Comparison of ENCODE assay signal across 24 cellular contexts in the genomic region with DNA sequence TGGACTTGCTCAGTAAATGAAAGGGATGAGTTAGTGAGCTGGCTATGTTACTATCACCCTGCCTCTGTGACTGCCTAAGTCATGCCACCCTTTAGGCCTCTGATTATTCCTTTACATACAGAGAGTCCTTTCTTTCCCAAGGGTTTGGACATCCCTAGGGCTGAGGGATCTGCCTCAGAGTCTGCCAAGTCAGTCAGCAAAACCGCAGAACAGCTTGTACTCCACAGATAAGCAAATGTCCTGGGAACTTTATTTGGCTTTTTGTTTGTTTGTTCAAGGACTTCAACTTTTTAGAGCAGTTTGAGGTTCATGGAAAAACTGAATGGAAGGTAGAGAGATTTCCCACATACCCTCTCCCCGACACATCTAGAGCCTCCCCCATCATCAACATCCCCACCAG.
DNase-seq lines count a peak whose midpoint lies in the region; ATAC-seq, FAIRE-seq and TF ChIP-seq lines count a peak whose summit lies in the region.
"Had no signal": no experiment of that assay in that cellular context is flagged by ENCODE, and none has a peak within 500 bp of the region (broad histone marks: within the 10 kb centered on the region; RNA-seq: fewer than 3 reads in every experiment).

No MANE protein-coding gene starts in this region.

- intact Hi-C loops in HepG2 (cut with micrococcal nuclease; ENCODE audit: unreplicated experiment) (no loop called here), heart right ventricle (cut with DNase I) (loop anchor here in 1 of 10 donors (5.0 to 10.0 kb wide), 2 partner anchors 90 to 127 kb away; no protein-coding TSS in a partner anchor), testis (cut with DNase I; ENCODE audit: low total_unique reads) (loop anchor here (10.0 kb wide), 1 partner anchor 120 kb away; no protein-coding TSS in a partner anchor)

- no TSS peak for BruUV-seq in HepG2 (replicated peaks; lab: Mats Ljungman, UMichigan)

- no peaks in the 10 kb centered on the region for H3K79me2 ChIP-seq in HepG2 (ENCODE audit: insufficient read depth, low read length)

- in situ Hi-C loops in HepG2 (cut with HindIII; ENCODE audit: extremely low pct_ligation_motif_present, low pct_unique_long_range_greater_than_20kb) = no loop called here

- TF ChIP-seq CTCF in liver (IDR thresholded peaks at IDR 0.05; ENCODE audit: low read depth, low read length, missing input control) (no peak), HepG2 (CRISPR knock-in tag; IDR thresholded peaks at IDR 0.05) (no peak), chondrocyte (IDR thresholded peaks at IDR 0.05) (no peak), heart right ventricle (IDR thresholded peaks at IDR 0.05) (no peak), testis (IDR thresholded peaks at IDR 0.05) (no peak)

- H3K4me3 Mint-ChIP-seq in chondrocyte (ENCODE audit: unreplicated experiment) = no peak overlapping the region
- H3K4me3 Mint-ChIP-seq: activated naive CD8-positive, alpha-beta T cell treated with anti-CD3 and anti-CD28 coated beads, Interleukin-2, amount 50 U/mL, for 24 hours; memory B cell; naive thymus-derived CD4-positive, alpha-beta T cell; T-helper 1 cell treated with Interleukin-12 subunit alpha and Interleukin-12 subunit beta and Interleukin-4 antibody, amounts not matched to agents 30 μg/mL and 1 μg/mL, for 36 hours had no signal

- H3K9ac ChIP-seq in liver (ENCODE audit: low read depth in 1 of 2, low read length in 2 of 2) (no peak overlapping the region), HepG2 (ENCODE audit: insufficient read depth, low read depth, low read length) (no peak overlapping the region)

- no peak overlapping the region for H2AFZ ChIP-seq in HepG2 (ENCODE audit: low read length)

- TF ChIP-seq EP300 in HepG2 (IDR thresholded peaks at IDR 0.05; ENCODE audit: low read depth in 2 of 2, low read length in 2 of 2) (no peak), HepG2 (CRISPR knock-in tag; IDR thresholded peaks at IDR 0.05; ENCODE audit: borderline replicate concordance) (no peak)

- no peaks in the 10 kb centered on the region for H3K9me3 ChIP-seq in liver (ENCODE audit: control insufficient read depth in 4 of 4, low read length in 3 of 4)
- no peaks in the 10 kb centered on the region for H3K9me3 ChIP-seq in HepG2 (ENCODE audit: low read length)
- H3K9me3 ChIP-seq in heart right ventricle = no peaks in the 10 kb centered on the region
- H3K9me3 ChIP-seq in testis = no peaks in the 10 kb centered on the region
- H3K9me3 ChIP-seq: SJCRH30, suprapubic skin had no signal

- H4K20me1 ChIP-seq in HepG2 (ENCODE audit: insufficient read depth, low read length) = no peaks in the 10 kb centered on the region

- DNase-seq in HepG2 (ENCODE audit: low spot score) (no peak), chondrocyte (ENCODE audit: low spot score) (no peak), heart right ventricle (peak in 1 of 2 donors; percentile 7), testis (peak; percentile 82), T-helper 9 cell (no peak), HUDEP-2 (lab: John Stamatoyannopoulos, UW; ENCODE audit: unreplicated experiment in 76 of 76) (no peak)
- DNase-seq: activated effector memory CD4-positive, alpha-beta T cell treated with Interleukin-2 at 50 U/mL for 16 hours; activated naive CD8-positive, alpha-beta T cell treated with anti-CD3 and anti-CD28 coated beads, Interleukin-2, amount 50 U/mL, for 24 hours; Calu3; central memory CD4-positive, alpha-beta T cell; EL; head of caudate nucleus; naive thymus-derived CD4-positive, alpha-beta T cell; NCI-H1694 treated with DMSO at 0.1 percent for 48 hours; NCI-H748 treated with DMSO at 0.1 percent for 48 hours had no signal

- CTCF ChIA-PET in HepG2 (lab: Yijun Ruan, JAX; ENCODE audit: low intra/inter-chr PET ratio, low total read pairs) = no interaction called here

- ATAC-seq in HepG2 (no peak), heart right ventricle (peak in 7 of 8 donors; percentile 62 to 90 (median 80)), HG03439 (IDR thresholded peaks at IDR 0.05; ENCODE audit: unreplicated experiment) (no peak)
- ATAC-seq: activated naive CD8-positive, alpha-beta T cell treated with anti-CD3 and anti-CD28 coated beads, Interleukin-2, amount 50 U/mL, for 24 hours; naive thymus-derived CD4-positive, alpha-beta T cell had no signal

- H3K27ac Mint-ChIP-seq in chondrocyte (ENCODE audit: unreplicated experiment) = peak overlapping the region; percentile 28
- H3K27ac Mint-ChIP-seq: activated naive CD8-positive, alpha-beta T cell treated with anti-CD3 and anti-CD28 coated beads, Interleukin-2, amount 50 U/mL, for 24 hours; memory B cell; naive thymus-derived CD4-positive, alpha-beta T cell; T-helper 1 cell treated with Interleukin-12 subunit alpha and Interleukin-12 subunit beta and Interleukin-4 antibody, amounts not matched to agents 30 μg/mL and 1 μg/mL, for 36 hours had no signal

- FAIRE-seq in HepG2 (lab: Jason Lieb, UNC) = no peak
- FAIRE-seq: A204.1, GM18507 had no signal

- H3K4me1 ChIP-seq in liver (ENCODE audit: control insufficient read depth in 4 of 4, insufficient read depth in 4 of 4, low read length in 3 of 4) = no peaks in the 10 kb centered on the region
- H3K4me1 ChIP-seq in HepG2 (ENCODE audit: insufficient read depth, low read length) = no peaks in the 10 kb centered on the region
- H3K4me1 ChIP-seq in heart right ventricle = peaks cover 5 to 40% (median 21%) of the 10 kb centered on the region in 9 donors
- peaks cover 38% of the 10 kb centered on the region for H3K4me1 ChIP-seq in testis
- H3K4me1 ChIP-seq: SJCRH30, suprapubic skin had no signal

- H3K4me2 ChIP-seq in HepG2 (ENCODE audit: low read depth, low read length) = no peak overlapping the region

- H3K4me1 Mint-ChIP-seq in chondrocyte (ENCODE audit: low read depth) = peaks cover 23% of the 10 kb centered on the region
- H3K4me1 Mint-ChIP-seq: activated naive CD8-positive, alpha-beta T cell treated with anti-CD3 and anti-CD28 coated beads, Interleukin-2, amount 50 U/mL, for 24 hours; memory B cell; naive thymus-derived CD4-positive, alpha-beta T cell had no signal

- H3K27me3 Mint-ChIP-seq in chondrocyte (ENCODE audit: low read depth) = peaks cover 2% of the 10 kb centered on the region

- H3K27ac ChIP-seq in liver (ENCODE audit: low read depth in 1 of 2, low read length in 2 of 2) = no peak overlapping the region
- no peak overlapping the region for H3K27ac ChIP-seq in HepG2 (ENCODE audit: extremely low read length, insufficient read depth, low read length)
- peak overlapping the region in 7 of 10 donors; percentile 9 to 82 (median 32) for H3K27ac ChIP-seq in heart right ventricle
- peak overlapping the region in 1 of 2 donors; percentile 77 for H3K27ac ChIP-seq in testis
- H3K27ac ChIP-seq: SJCRH30, suprapubic skin, VCaP had no signal

- no peak for TF ChIP-seq RAD21 in liver (IDR thresholded peaks at IDR 0.05)
- no peak for TF ChIP-seq RAD21 in HepG2 (CRISPR knock-in tag; IDR thresholded peaks at IDR 0.05)

- POLR2A ChIA-PET in HepG2 (lab: Yijun Ruan, JAX) = no interaction called here

- TF ChIP-seq POLR2A in HepG2 (IDR thresholded peaks at IDR 0.05; ENCODE audit: insufficient read depth in 1 of 2, low read depth in 2 of 2, low read length in 2 of 2) = no peak
- no peak for TF ChIP-seq POLR2A in testis (IDR thresholded peaks at IDR 0.05)

- no peaks in the 10 kb centered on the region for H3K36me3 ChIP-seq in liver (ENCODE audit: control insufficient read depth in 4 of 4, insufficient read depth in 3 of 4, low read depth in 1 of 4, low read length in 3 of 4)
- H3K36me3 ChIP-seq in HepG2 (replicated peaks in 1 of 2; ENCODE audit: control insufficient read depth in 1 of 2, insufficient read depth in 2 of 2, low read length in 2 of 2) = no peaks in the 10 kb centered on the region
- no peaks in the 10 kb centered on the region for H3K36me3 ChIP-seq in heart right ventricle
- H3K36me3 ChIP-seq in testis (ENCODE audit: low read depth, missing control alignments) = no peaks in the 10 kb centered on the region
- H3K36me3 ChIP-seq: SJCRH30, suprapubic skin had no signal

- 51% methylated on average over 2 of the region's 2 CpGs for WGBS in liver
- 12% methylated on average over 2 of the region's 2 CpGs for WGBS in HepG2 (ENCODE audit: low lambda C conversion rate)
- WGBS in heart right ventricle, 2 donors = 28 to 35% methylated on average over 2 of the region's 2 CpGs
- 29 to 40% methylated on average over 2 of the region's 2 CpGs for WGBS in testis, 2 donors

- H3K9me3 Mint-ChIP-seq in chondrocyte (ENCODE audit: low read depth) = no peaks in the 10 kb centered on the region
- H3K9me3 Mint-ChIP-seq: activated naive CD8-positive, alpha-beta T cell treated with anti-CD3 and anti-CD28 coated beads, Interleukin-2, amount 50 U/mL, for 24 hours; memory B cell; T-helper 1 cell treated with Interleukin-12 subunit alpha and Interleukin-12 subunit beta and Interleukin-4 antibody, amounts not matched to agents 30 μg/mL and 1 μg/mL, for 36 hours had no signal

- H3K27me3 ChIP-seq in liver (ENCODE audit: control insufficient read depth in 4 of 4, insufficient read depth in 4 of 4, low read length in 3 of 4) = peaks cover 0 to 4% (median 0%) of the 10 kb centered on the region in 4 donors
- no peaks in the 10 kb centered on the region; a peak in 1 of 5 replicates for H3K27me3 ChIP-seq in HepG2 (ENCODE audit: control insufficient read depth in 1 of 2, insufficient read depth in 2 of 2, low read length in 2 of 2)
- no peaks in the 10 kb centered on the region for H3K27me3 ChIP-seq in heart right ventricle
- H3K27me3 ChIP-seq in testis = no peaks in the 10 kb centered on the region
- H3K27me3 ChIP-seq: suprapubic skin had no signal

- H3K4me3 ChIP-seq in liver (ENCODE audit: low read depth in 1 of 3, low read length in 3 of 3) = no peak overlapping the region
- no peak overlapping the region for H3K4me3 ChIP-seq in HepG2 (replicated peaks in 1 of 3; ENCODE audit: insufficient read depth in 1 of 3, low read depth in 2 of 3, low read length in 3 of 3)
- no peak overlapping the region for H3K4me3 ChIP-seq in heart right ventricle
- H3K4me3 ChIP-seq in testis = no peak overlapping the region
- H3K4me3 ChIP-seq: SJCRH30, suprapubic skin had no signal

- H3K36me3 Mint-ChIP-seq in chondrocyte (ENCODE audit: low read depth) = peaks cover 2% of the 10 kb centered on the region
- H3K36me3 Mint-ChIP-seq: memory B cell; naive thymus-derived CD4-positive, alpha-beta T cell had no signal

TF ChIP-seq in liver, 16 proteins besides CTCF, POLR2A, EP300 and RAD21:
- TF ChIP-seq NR2F2 (IDR thresholded peaks at IDR 0.05) = peak; percentile 50
- peak; percentile 24 for TF ChIP-seq SP1 (IDR thresholded peaks at IDR 0.05)
- no peak for TF ChIP-seq GABPA (IDR thresholded peaks at IDR 0.05 in 1 of 2, conservative IDR thresholded peaks at IDR 0.05 in 1 of 2)

TF ChIP-seq in HepG2, 621 proteins besides CTCF, POLR2A, EP300 and RAD21:
- TF ChIP-seq ZNF713 (CRISPR knock-in tag; IDR thresholded peaks at IDR 0.05) (no peak), MED1 (CRISPR knock-in tag; IDR thresholded peaks at IDR 0.05) (no peak), ZNF724P (CRISPR knock-in tag; IDR thresholded peaks at IDR 0.05; ENCODE audit: borderline replicate concordance) (no peak), PHF21A (CRISPR knock-in tag; IDR thresholded peaks at IDR 0.05) (no peak)

Comparison
In these comparisons a context has a peak if more than half of its experiments do, and no peak if none do; other contexts are left out.
1. H3K27ac ChIP-seq: peak in heart right ventricle (7 of 10); none in liver (0 of 2) and HepG2 (single experiment).
2. ATAC-seq: peak in heart right ventricle (7 of 8); none in HepG2 (single experiment) and HG03439 (single experiment).